ENCODE assay signal across 30 cellular contexts in the genomic region with DNA sequence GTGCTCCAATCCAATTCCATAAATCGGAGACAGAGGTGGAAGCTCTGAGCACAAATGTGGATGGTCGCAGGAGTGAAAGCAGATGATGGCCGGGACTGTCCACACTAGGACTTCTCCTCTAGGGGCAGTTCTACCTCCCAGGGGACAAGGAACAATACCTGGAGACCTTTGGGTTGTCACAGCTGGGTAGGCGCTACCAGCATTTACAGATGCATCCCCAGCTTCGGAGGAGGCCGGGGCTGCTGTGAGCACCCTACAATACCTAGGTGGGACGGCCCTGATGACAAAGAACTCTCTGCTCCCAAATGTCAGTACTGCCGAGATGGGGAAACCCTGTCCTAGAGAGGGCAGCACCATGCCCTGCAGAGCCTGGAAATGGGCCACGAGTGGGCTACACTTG.
"Had no signal": no experiment of that assay in that cellular context is flagged by ENCODE, and none has a peak within 500 bp of the region (broad histone marks: within the 10 kb centered on the region; RNA-seq: fewer than 3 reads in every experiment).

No MANE protein-coding gene starts in this region.

- ATAC-seq: left colon; left lung; natural killer cell; right cardiac atrium; stimulated activated memory B cell treated with anti-CD40 and anti-IgM and Interleukin-4, amounts not matched to agents 10 μg/mL and 1 μg/mL and 100 μg/mL, for 72 hours; upper lobe of right lung had no signal

- H3K27me3 Mint-ChIP-seq: naive B cell; stimulated activated memory B cell treated with anti-CD40 and anti-IgM and Interleukin-4, amounts not matched to agents 10 μg/mL and 1 μg/mL and 100 μg/mL, for 72 hours had no signal

- H3K9me3 Mint-ChIP-seq: immature natural killer cell; mesothelial cell of epicardium; natural killer cell; nephron progenitor cell; neural progenitor cell; stimulated activated memory B cell treated with anti-CD40 and anti-IgM and Interleukin-4, amounts not matched to agents 10 μg/mL and 1 μg/mL and 100 μg/mL, for 72 hours had no signal

- H3K4me1 Mint-ChIP-seq: immature natural killer cell; mesothelial cell of epicardium; naive B cell; natural killer cell; stimulated activated memory B cell treated with anti-CD40 and anti-IgM and Interleukin-4, amounts not matched to agents 10 μg/mL and 1 μg/mL and 100 μg/mL, for 72 hours had no signal

- H3K27ac Mint-ChIP-seq: mesothelial cell of epicardium; naive B cell; natural killer cell; nephron progenitor cell; neural progenitor cell; stimulated activated memory B cell treated with anti-CD40 and anti-IgM and Interleukin-4, amounts not matched to agents 10 μg/mL and 1 μg/mL and 100 μg/mL, for 72 hours had no signal

- H3K27ac ChIP-seq: heart left ventricle, left lung, neural progenitor cell, neutrophil, parathyroid adenoma, prostate gland, spleen, testis, thyroid gland, upper lobe of right lung had no signal

- DNase-seq: hypothalamus; immature natural killer cell; kidney; left colon; left lung; mesendoderm; naive B cell; natural killer cell; nephron progenitor cell; occipital lobe; retina; right cardiac atrium; spleen; stimulated activated CD4-positive, alpha-beta T cell treated with anti-CD3 and anti-CD28 coated beads, Interleukin-2, amount 100 ng/mL, for 48 hours; stimulated activated CD4-positive, alpha-beta T cell treated with anti-CD3 and anti-CD28 coated beads, Interleukin-4, amount 100 ng/mL, for 4 hours; stimulated activated CD8-positive, alpha-beta memory T cell treated with anti-CD3 and anti-CD28 coated beads, Interleukin-4, amount 100 ng/mL, for 48 hours; stimulated activated naive CD4-positive, alpha-beta T cell treated with Interleukin-2 at 50 U/mL for 16 hours; testis; thyroid gland; transverse colon; upper lobe of right lung had no signal

- H3K36me3 Mint-ChIP-seq: immature natural killer cell; mesothelial cell of epicardium; naive B cell; natural killer cell; neural progenitor cell; stimulated activated memory B cell treated with anti-CD40 and anti-IgM and Interleukin-4, amounts not matched to agents 10 μg/mL and 1 μg/mL and 100 μg/mL, for 72 hours had no signal

- H3K4me3 Mint-ChIP-seq: immature natural killer cell; mesothelial cell of epicardium; naive B cell; natural killer cell; nephron progenitor cell; neural progenitor cell; stimulated activated memory B cell treated with anti-CD40 and anti-IgM and Interleukin-4, amounts not matched to agents 10 μg/mL and 1 μg/mL and 100 μg/mL, for 72 hours had no signal

- H3K4me3 ChIP-seq: heart left ventricle, left lung, lung, neural progenitor cell, prostate gland, spleen, stomach, testis, thyroid gland, transverse colon, upper lobe of right lung had no signal
